In genomic region chr1:184075040-184076029, GRCh38 we compare ENCODE assay signal across 8 cellular contexts. TPM values are rescaled to one million over a fixed set of nuclear protein-coding genes. Genes with fewer than 3 reads are reported as not detected.
A peak's percentile ranks its signal among the peaks of the same experiment; 100 is the strongest.
DNase-seq lines count a peak whose midpoint lies in the region; ATAC-seq and TF ChIP-seq lines count a peak whose summit lies in the region.

No MANE protein-coding gene starts in this region.

- no peak for TF ChIP-seq POLR2A in spleen (IDR thresholded peaks at IDR 0.05)

- H3K27ac ChIP-seq in right cardiac atrium (ENCODE audit: low read length), result no peak overlapping the region
- peak overlapping the region in 1 of 8 donors; percentile 3 for H3K27ac ChIP-seq in spleen

- no peaks in the 10 kb centered on the region for H3K27me3 Mint-ChIP-seq in activated T-cell treated with anti-CD3 and anti-CD28 coated beads, Interleukin-2, amount 50 U/mL, for 4 hours (ENCODE audit: low read depth)

- H3K4me3 ChIP-seq in right cardiac atrium (ENCODE audit: low read length) (no peak overlapping the region), spleen (no peak overlapping the region)

- ATAC-seq in right cardiac atrium, result peak; percentile 81 to 84
- no peak for ATAC-seq in activated T-cell treated with anti-CD3 and anti-CD28 coated beads, Interleukin-2, amount 50 U/mL, for 4 hours

- no peak overlapping the region for H3K4me3 Mint-ChIP-seq in activated T-cell treated with anti-CD3 and anti-CD28 coated beads, Interleukin-2, amount 50 U/mL, for 4 hours

- H3K27me3 ChIP-seq in right cardiac atrium (ENCODE audit: control insufficient read depth, insufficient read depth), result no peaks in the 10 kb centered on the region
- H3K27me3 ChIP-seq in spleen (replicated peaks in 1 of 7), result no peaks in the 10 kb centered on the region

- H3K36me3 Mint-ChIP-seq in activated T-cell treated with anti-CD3 and anti-CD28 coated beads, Interleukin-2, amount 50 U/mL, for 4 hours (ENCODE audit: insufficient read depth), result peaks cover 9% of the 10 kb centered on the region

- H3K9me3 ChIP-seq in right cardiac atrium (ENCODE audit: control insufficient read depth, low read length) (no peaks in the 10 kb centered on the region), spleen (peaks cover 0 to 6% (median 0%) of the 10 kb centered on the region in 8 donors)

- H3K4me1 Mint-ChIP-seq in activated T-cell treated with anti-CD3 and anti-CD28 coated beads, Interleukin-2, amount 50 U/mL, for 4 hours (ENCODE audit: low read depth), result peaks cover 9% of the 10 kb centered on the region

- H3K4me1 ChIP-seq in right cardiac atrium (ENCODE audit: control insufficient read depth, insufficient read depth, low read length) (no peaks in the 10 kb centered on the region), spleen (peaks cover 0 to 8% (median 0%) of the 10 kb centered on the region in 6 donors)

- peak in 10 of 11 experiments; percentile 36 to 73 (median 60) for TF ChIP-seq CTCF in spleen (IDR thresholded peaks at IDR 0.05 in 8 of 11, conservative IDR thresholded peaks at IDR 0.05 in 3 of 11)

- DNase-seq in DMS153 (lab: John Stamatoyannopoulos, UW) (peak; percentile 24), HCEC 1CT (peak; percentile 59), NCI-H2227 treated with DMSO at 0.1 percent for 48 hours (lab: John Stamatoyannopoulos, UW) (peak; percentile 60), amniotic stem cell (lab: John Stamatoyannopoulos, UW) (peak; percentile 35), right cardiac atrium (no peak), spleen (no peak), mesenteric fat pad (ENCODE audit: low spot score) (no peak)
- DNase-seq in activated T-cell treated with anti-CD3 and anti-CD28 coated beads, Interleukin-2, amount 50 U/mL, for 4 hours, result no peak

- H3K36me3 ChIP-seq in spleen, result peaks cover 0 to 43% (median 7%) of the 10 kb centered on the region in 6 donors

- WGBS in right cardiac atrium, result 38% methylated on average over 4 of the region's 4 CpGs
- 47 to 58% (median 54%) methylated on average over 4 of the region's 4 CpGs for WGBS in spleen, 5 donors

- no peaks in the 10 kb centered on the region for H3K9me3 Mint-ChIP-seq in activated T-cell treated with anti-CD3 and anti-CD28 coated beads, Interleukin-2, amount 50 U/mL, for 4 hours

- intact Hi-C loops in right cardiac atrium (cut with DNase I), result loop anchor here (2.0 to 10.0 kb wide), 6 partner anchors 147 to 619 kb away; no protein-coding TSS in a partner anchor
- intact Hi-C loops in spleen (cut with DNase I; ENCODE audit: low total_unique reads), result loop anchor here (10.0 kb wide), 3 partner anchors 149 to 619 kb away; no protein-coding TSS in a partner anchor

RNA-seq across cellular contexts. Expression of gene TSEN15, which starts 23.8 kb away (rescaled TPM):
- total RNA-seq in right cardiac atrium (10 to 100 TPM; 22.4 to 24.9 (median 23.6) TPM), spleen (10 to 100 TPM; 20.4 to 47.7 (median 25.1) TPM), mesenteric fat pad (25.8 TPM)
- polyA plus RNA-seq in right cardiac atrium (24.4 TPM), spleen (10 to 100 TPM; 14.7 to 21.9 (median 21.3) TPM)
- 10 to 100 TPM; 54.7 to 58.9 (median 56.3) TPM for total RNA-seq in activated T-cell treated with anti-CD3 and anti-CD28 coated beads, Interleukin-2, amount 50 U/mL, for 4 hours

RNA-seq across cellular contexts. Expression of gene COLGALT2, which starts 37.8 kb away (rescaled TPM):
- total RNA-seq in right cardiac atrium (1 to 10 TPM; 5.8 to 9.7 (median 8.1) TPM), spleen (1 to 10 TPM in 3 of 7 donors, under 1 TPM in 4; 0.34 to 1.4 (median 0.92) TPM), mesenteric fat pad (0.87 TPM)
- polyA plus RNA-seq in right cardiac atrium (3.1 TPM), spleen (under 1 TPM; 0.17 to 0.41 (median 0.35) TPM)
- total RNA-seq in activated T-cell treated with anti-CD3 and anti-CD28 coated beads, Interleukin-2, amount 50 U/mL, for 4 hours, result 1 to 10 TPM in 2 of 3 donors, under 1 TPM in 1; 0.63 to 1.5 (median 1.2) TPM

Comparison
In these comparisons a context has a peak if more than half of its experiments do, and no peak if none do; other contexts are left out.
1. DNase-seq: peak in DMS153 (single experiment), HCEC 1CT (single experiment), NCI-H2227 treated with DMSO at 0.1 percent for 48 hours (single experiment) and amniotic stem cell (single experiment); none in right cardiac atrium (0 of 3), spleen (single experiment), mesenteric fat pad (single experiment) and activated T-cell treated with anti-CD3 and anti-CD28 coated beads, Interleukin-2, amount 50 U/mL, for 4 hours (single experiment).
2. ATAC-seq: peak in right cardiac atrium (2 of 2); none in activated T-cell treated with anti-CD3 and anti-CD28 coated beads, Interleukin-2, amount 50 U/mL, for 4 hours (0 of 2).